8 cellular contexts compared by ENCODE assay signal in genomic region chr22:45435544-45436139, GRCh38. TPM values are rescaled to one million over a fixed set of nuclear protein-coding genes. Genes with fewer than 3 reads are reported as not detected.
DNase-seq lines count a peak whose midpoint lies in the region; ATAC-seq and TF ChIP-seq lines count a peak whose summit lies in the region.

No MANE protein-coding gene starts in this region.

- H3K27ac ChIP-seq in lower lobe of right lung = peak overlapping the region; percentile 66

- intact Hi-C loops in activated CD4-positive, alpha-beta memory T cell treated with anti-CD3 and anti-CD28 coated beads for 36 hours (cut with micrococcal nuclease) = loop anchor here (1.0 kb wide), 1 partner anchor 166 kb away; no protein-coding TSS in a partner anchor
- intact Hi-C loops in lower lobe of right lung (cut with DNase I) = no loop called here

- H3K36me3 ChIP-seq in HAP-1 (replicated peaks) (no peaks in the 10 kb centered on the region), lower lobe of right lung (no peaks in the 10 kb centered on the region)

- H3K27ac Mint-ChIP-seq in activated CD4-positive, alpha-beta memory T cell treated with anti-CD3 and anti-CD28 coated beads for 36 hours = no peak overlapping the region

- H3K36me3 Mint-ChIP-seq in activated CD4-positive, alpha-beta memory T cell treated with anti-CD3 and anti-CD28 coated beads for 36 hours = no peaks in the 10 kb centered on the region

- POLR2A ChIA-PET in activated CD4-positive, alpha-beta memory T cell treated with anti-CD3 and anti-CD28 coated beads for 36 hours (lab: Charles Lee) = no interaction called here

- DNase-seq in Ammon's horn (ENCODE audit: low spot score) (peak; percentile 91), HAP-1 (ENCODE audit: low spot score in 2 of 2) (peak; percentile 86 to 92), NCI-H748 (lab: John Stamatoyannopoulos, UW; ENCODE audit: unreplicated experiment) (peak; percentile 85), lower lobe of right lung (peak; percentile 87)
- DNase-seq in activated CD4-positive, alpha-beta memory T cell treated with anti-CD3 and anti-CD28 coated beads for 36 hours = peak; percentile 82
- peak; percentile 79 for DNase-seq in effector CD4-positive, alpha-beta T cell
- peak; percentile 81 for DNase-seq in stimulated activated CD4-positive, alpha-beta T cell treated with anti-CD3 and anti-CD28 coated beads, Interleukin-4, amount 100 ng/mL, for 24 hours

- H3K9me3 ChIP-seq in HAP-1 = no peaks in the 10 kb centered on the region
- H3K9me3 ChIP-seq in lower lobe of right lung = no peaks in the 10 kb centered on the region

- H3K4me3 Mint-ChIP-seq in activated CD4-positive, alpha-beta memory T cell treated with anti-CD3 and anti-CD28 coated beads for 36 hours = no peak overlapping the region

- CTCF ChIA-PET in activated CD4-positive, alpha-beta memory T cell treated with anti-CD3 and anti-CD28 coated beads for 36 hours (lab: Charles Lee) = interaction anchor here (0.6 to 1.0 kb wide), 2 partner anchors 22 to 38 kb away, joined by 3 read pairs; no protein-coding TSS in a partner anchor

- peak; percentile 94 to 95 for ATAC-seq in lower lobe of right lung
- ATAC-seq in GM18907 (IDR thresholded peaks at IDR 0.05; ENCODE audit: unreplicated experiment) = no peak

- H3K4me1 Mint-ChIP-seq in activated CD4-positive, alpha-beta memory T cell treated with anti-CD3 and anti-CD28 coated beads for 36 hours (ENCODE audit: low read depth) = peaks cover 10% of the 10 kb centered on the region

- peak; percentile 98 for TF ChIP-seq CTCF in lower lobe of right lung (IDR thresholded peaks at IDR 0.05)

- in situ Hi-C loops in HAP-1 (cut with MboI; ENCODE audit: low sequenced_read_pairs) = no loop called here

- no peaks in the 10 kb centered on the region for H3K27me3 Mint-ChIP-seq in activated CD4-positive, alpha-beta memory T cell treated with anti-CD3 and anti-CD28 coated beads for 36 hours

- no peaks in the 10 kb centered on the region for H3K9me3 Mint-ChIP-seq in activated CD4-positive, alpha-beta memory T cell treated with anti-CD3 and anti-CD28 coated beads for 36 hours

- H3K4me1 ChIP-seq in HAP-1 = peaks cover 11% of the 10 kb centered on the region
- peaks cover 9% of the 10 kb centered on the region for H3K4me1 ChIP-seq in lower lobe of right lung

- H3K27me3 ChIP-seq in HAP-1 (ENCODE audit: low read depth) (no peaks in the 10 kb centered on the region), lower lobe of right lung (ENCODE audit: low read depth) (no peaks in the 10 kb centered on the region)

- no peak overlapping the region for H3K4me3 ChIP-seq in HAP-1
- H3K4me3 ChIP-seq in lower lobe of right lung = no peak overlapping the region

RNA-seq across cellular contexts. Expression of gene RIBC2, which starts 22.1 kb away (rescaled TPM):
- 1 to 10 TPM; 7.7 to 9.4 TPM for total RNA-seq in activated CD4-positive, alpha-beta memory T cell treated with anti-CD3 and anti-CD28 coated beads for 36 hours
- 2.6 TPM for total RNA-seq in lower lobe of right lung

RNA-seq across cellular contexts. Expression of gene SMC1B, which starts 22.2 kb away (rescaled TPM):
- total RNA-seq in activated CD4-positive, alpha-beta memory T cell treated with anti-CD3 and anti-CD28 coated beads for 36 hours = 1 to 10 TPM; 1.1 TPM
- not detected for total RNA-seq in lower lobe of right lung
